1 cellular context compared by ENCODE assay signal in the genomic region with DNA sequence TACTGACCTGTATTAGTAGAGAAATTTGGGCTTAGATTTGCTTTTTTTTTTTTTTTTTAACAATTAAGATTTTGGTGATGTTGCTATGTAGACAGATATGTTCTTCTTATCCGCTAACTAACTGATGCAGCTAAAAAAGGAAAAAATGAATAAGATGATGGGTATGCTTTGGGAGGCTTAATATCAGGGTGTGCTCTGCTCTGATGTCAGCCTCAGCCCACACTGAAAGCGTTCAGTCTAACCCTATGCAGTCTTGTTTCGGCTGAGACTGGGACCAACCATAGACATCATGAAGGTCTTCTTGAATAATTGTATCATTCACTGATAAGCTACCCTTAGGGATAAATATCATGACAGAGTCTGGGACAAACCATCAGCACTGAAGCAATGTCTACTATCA.
TF ChIP-seq lines count a peak whose summit lies in the region.

No MANE protein-coding gene starts in this region.

TF ChIP-seq in HepG2, 621 proteins besides CTCF, POLR2A, EP300 and RAD21:
- TF ChIP-seq NAIF1 (CRISPR knock-in tag; IDR thresholded peaks at IDR 0.05; ENCODE audit: borderline replicate concordance) = no peak
- no peak for TF ChIP-seq HNF4A (CRISPR knock-in tag; IDR thresholded peaks at IDR 0.05)
- TF ChIP-seq PRMT3 (CRISPR knock-in tag; IDR thresholded peaks at IDR 0.05; ENCODE audit: borderline replicate concordance, low read depth) = peak; percentile 52; the same call in 1 of the 2 replicates
- TF ChIP-seq RNF219 (CRISPR knock-in tag; IDR thresholded peaks at IDR 0.05) = 0 out of 2 replicates have a peak, but pooled peaks have one; percentile 41
TF ChIP-seq in HepG2: peak in this region for 2.
